8 cellular contexts compared by ENCODE assay signal in genomic region chr19:31214086-31214485, GRCh38.
DNase-seq lines count a peak whose midpoint lies in the region; ATAC-seq and TF ChIP-seq lines count a peak whose summit lies in the region.

No MANE protein-coding gene starts in this region.

- no peak overlapping the region for H3K4me2 ChIP-seq in H9 (ENCODE audit: insufficient read depth, insufficient read length, low read length)
- no peak overlapping the region for H3K4me2 ChIP-seq in neural progenitor cell

- CTCF ChIA-PET in CD4-positive, alpha-beta T cell (lab: Charles Lee) = no interaction called here

- H2BK12ac ChIP-seq in H9 (ENCODE audit: insufficient read length, low read depth, low read length) = no peak overlapping the region

- H3K36me3 ChIP-seq in neural progenitor cell = no peaks in the 10 kb centered on the region

- no peaks in the 10 kb centered on the region for H3K9me3 Mint-ChIP-seq in CD4-positive, alpha-beta T cell
- H3K9me3 Mint-ChIP-seq in H9 (peaks cover 0 to 4% of the 10 kb centered on the region in 2 experiments; a peak in 1 of 5 replicates), neural progenitor cell (no peaks in the 10 kb centered on the region)

- H4K5ac ChIP-seq in H9 (ENCODE audit: insufficient read length, low read depth, low read length) = no peak overlapping the region

- no peak for TF ChIP-seq CTCF in CD4-positive, alpha-beta T cell (IDR thresholded peaks at IDR 0.05)
- no peak for TF ChIP-seq CTCF in H9 (conservative IDR thresholded peaks at IDR 0.05)
- no peak for TF ChIP-seq CTCF in neural progenitor cell (IDR thresholded peaks at IDR 0.05)

- POLR2A ChIA-PET in CD4-positive, alpha-beta T cell (lab: Charles Lee) = interaction anchor here (0.7 to 1.1 kb wide), 3 partner anchors 9 to 137 kb away, joined by 3 read pairs; no protein-coding TSS in a partner anchor

- H2BK5ac ChIP-seq in H9 (ENCODE audit: insufficient read length, low read length) = no peak overlapping the region

- no peak overlapping the region for H3K56ac ChIP-seq in H9 (ENCODE audit: insufficient read length, low read depth, low read length)

- ATAC-seq in CD4-positive, alpha-beta T cell (ENCODE audit: poor library complexity) = peak; percentile 94
- ATAC-seq in sciatic nerve (peak; percentile 81), GM21619 (IDR thresholded peaks at IDR 0.05; ENCODE audit: unreplicated experiment) (no peak)

- H3K79me2 ChIP-seq in H9 (ENCODE audit: insufficient read depth, low read length) (no peaks in the 10 kb centered on the region), neural progenitor cell (ENCODE audit: low read depth) (no peaks in the 10 kb centered on the region)

- H3K36me3 Mint-ChIP-seq in CD4-positive, alpha-beta T cell (ENCODE audit: low read depth) = no peaks in the 10 kb centered on the region
- H3K36me3 Mint-ChIP-seq in H9 (ENCODE audit: insufficient read depth in 1 of 3, low read depth in 3 of 3) = no peaks in the 10 kb centered on the region; a peak in 1 of 7 replicates
- H3K36me3 Mint-ChIP-seq in neural progenitor cell = no peaks in the 10 kb centered on the region

- WGBS in H9 (ENCODE audit: extremely low coverage, insufficient read length, low lambda C conversion rate) = no CpG with 5 or more reads among the region's 9 CpGs

- no peak overlapping the region for H3K4me3 ChIP-seq in neural progenitor cell

- H4K91ac ChIP-seq in H9 (ENCODE audit: insufficient read length, low read depth, low read length) = no peak overlapping the region

- no peaks in the 10 kb centered on the region for H3K27me3 Mint-ChIP-seq in CD4-positive, alpha-beta T cell
- H3K27me3 Mint-ChIP-seq in H9 (ENCODE audit: low read depth) (peaks cover 1% of the 10 kb centered on the region), neural progenitor cell (ENCODE audit: insufficient read depth, low read depth) (peaks cover 2% of the 10 kb centered on the region)

- no peak overlapping the region for H4K8ac ChIP-seq in H9 (replicated peaks; ENCODE audit: insufficient read length, low read depth, low read length)

- no peak overlapping the region for H3K14ac ChIP-seq in H9 (ENCODE audit: insufficient read depth, low read length)

- intact Hi-C loops in CD4-positive, alpha-beta T cell (cut with DNase I, micrococcal nuclease) = loop anchor here (2.0 to 10.0 kb wide), 3 partner anchors 127 to 1499 kb away; partner anchors contain the start of gene C19orf12 (in 1 of the 2)
- intact Hi-C loops in sciatic nerve (cut with DNase I) = no loop called here

- no peak overlapping the region for H3T11ph ChIP-seq in H9 (ENCODE audit: low read length)

- H4K20me1 ChIP-seq in H9 (ENCODE audit: control insufficient read depth, insufficient read depth, insufficient read length) (no peaks in the 10 kb centered on the region), neural progenitor cell (ENCODE audit: low read depth) (no peaks in the 10 kb centered on the region)

- H3K4ac ChIP-seq in H9 (ENCODE audit: low read depth, low read length) = no peak overlapping the region

- H3K4me3 Mint-ChIP-seq in CD4-positive, alpha-beta T cell = peak overlapping the region; percentile 54
- no peak overlapping the region for H3K4me3 Mint-ChIP-seq in H9
- H3K4me3 Mint-ChIP-seq in neural progenitor cell = no peak overlapping the region

- no peaks in the 10 kb centered on the region for H3K23me2 ChIP-seq in H9 (ENCODE audit: insufficient read length, low read depth, low read length, poor library complexity, severe bottlenecking)

- no peak overlapping the region for H2AK5ac ChIP-seq in H9 (ENCODE audit: insufficient read length, low read length)

- no peak overlapping the region for H2BK20ac ChIP-seq in H9 (ENCODE audit: low read depth, low read length, poor library complexity, severe bottlenecking)

- no peak overlapping the region for H2BK15ac ChIP-seq in H9 (ENCODE audit: low read depth, low read length)

- H3K23ac ChIP-seq in H9 (ENCODE audit: insufficient read length, low read depth, low read length) = no peak overlapping the region

- H3K79me1 ChIP-seq in H9 (ENCODE audit: insufficient read depth, low read depth, low read length, poor library complexity, severe bottlenecking) = no peaks in the 10 kb centered on the region

- no peaks in the 10 kb centered on the region for H3K9me3 ChIP-seq in CD4-positive, alpha-beta T cell (ENCODE audit: control insufficient read depth, low read length)
- no peaks in the 10 kb centered on the region for H3K9me3 ChIP-seq in H9 (ENCODE audit: control insufficient read depth, low read depth, low read length)
- no peaks in the 10 kb centered on the region for H3K9me3 ChIP-seq in neural progenitor cell (ENCODE audit: low read depth)

- DNase-seq in CD4-positive, alpha-beta T cell = peak; percentile 63 to 89 (median 76)
- DNase-seq in NCI-H226 (peak; percentile 95), epithelial cell of prostate (ENCODE audit: low read depth, low spot score) (peak; percentile 98), sciatic nerve (ENCODE audit: low spot score) (peak; percentile 66), H9 (no peak), neural progenitor cell (ENCODE audit: low spot score) (no peak)
- DNase-seq in activated CD8-positive, alpha-beta memory T cell treated with anti-CD3 and anti-CD28 coated beads for 24 hours = peak; percentile 86

- H3K18ac ChIP-seq in H9 (ENCODE audit: insufficient read length, low read depth, low read length) = no peak overlapping the region

- no peaks in the 10 kb centered on the region for H3K27me3 ChIP-seq in CD4-positive, alpha-beta T cell (ENCODE audit: control insufficient read depth, insufficient read depth, low read length)
- H3K27me3 ChIP-seq in H9 (ENCODE audit: insufficient read depth, low read length) = no peaks in the 10 kb centered on the region
- no peaks in the 10 kb centered on the region for H3K27me3 ChIP-seq in neural progenitor cell

- H3K27ac Mint-ChIP-seq in CD4-positive, alpha-beta T cell = peak overlapping the region; percentile 83
- no peak overlapping the region; a peak in 1 of 7 replicates for H3K27ac Mint-ChIP-seq in H9
- no peak overlapping the region for H3K27ac Mint-ChIP-seq in neural progenitor cell

- peaks cover 26% of the 10 kb centered on the region for H3K4me1 Mint-ChIP-seq in CD4-positive, alpha-beta T cell (ENCODE audit: low read depth)
- H3K4me1 Mint-ChIP-seq in H9 = no peaks in the 10 kb centered on the region
- H3K4me1 Mint-ChIP-seq in neural progenitor cell = no peaks in the 10 kb centered on the region

- H3K4me1 ChIP-seq in H9 (ENCODE audit: insufficient read depth, low read length) (no peaks in the 10 kb centered on the region), neural progenitor cell (no peaks in the 10 kb centered on the region)

- no peaks in the 10 kb centered on the region for H3F3A ChIP-seq in neural progenitor cell (ENCODE audit: low read depth)

- no peak overlapping the region for H3K27ac ChIP-seq in CD4-positive, alpha-beta T cell (ENCODE audit: low read depth, low read length)
- H3K27ac ChIP-seq in epithelial cell of prostate (peak overlapping the region; percentile 97), H9 (ENCODE audit: insufficient read length, low read depth, low read length) (no peak overlapping the region), neural progenitor cell (no peak overlapping the region)

- H2AFZ ChIP-seq in H9 (ENCODE audit: low read length) (no peak overlapping the region), neural progenitor cell (replicated peaks) (no peak overlapping the region)

- H3K9ac ChIP-seq in H9 (ENCODE audit: extremely low read depth, insufficient read length, low read length) = no peak overlapping the region
- H3K9ac ChIP-seq in neural progenitor cell = no peak overlapping the region

- H2BK120ac ChIP-seq in H9 (ENCODE audit: low read depth, low read length, poor library complexity, severe bottlenecking) = no peak overlapping the region

Comparison
In these comparisons a context has a peak if more than half of its experiments do, and no peak if none do; other contexts are left out.
1. DNase-seq: peak in CD4-positive, alpha-beta T cell (10 of 10), NCI-H226 (single experiment), activated CD8-positive, alpha-beta memory T cell treated with anti-CD3 and anti-CD28 coated beads for 24 hours (single experiment), epithelial cell of prostate (single experiment) and sciatic nerve (single experiment); none in H9 (single experiment) and neural progenitor cell (single experiment).